Comparison of ENCODE assay signal across 1 cellular context in genomic region chr9:95462419-95463121, GRCh38.
A peak's percentile ranks its signal among the peaks of the same experiment; 100 is the strongest.
TF ChIP-seq lines count a peak whose summit lies in the region.

No MANE protein-coding gene starts in this region.

TF ChIP-seq in GM12878, 131 proteins besides CTCF, POLR2A, EP300 and RAD21 (continued from another document):
- TF ChIP-seq BCLAF1 (IDR thresholded peaks at IDR 0.05), result no peak
- peak; percentile 95 for TF ChIP-seq PAX5 (IDR thresholded peaks at IDR 0.05; ENCODE audit: borderline replicate concordance, low read depth, low read length)
- TF ChIP-seq BCL11A (IDR thresholded peaks at IDR 0.05; ENCODE audit: low read depth, low read length), result peak; percentile 87
- peak in 1 of 2 experiments; percentile 83; a peak in 2 of 4 replicates for TF ChIP-seq ETV6 (conservative IDR thresholded peaks at IDR 0.05 in 1 of 2, IDR thresholded peaks at IDR 0.05 in 1 of 2; ENCODE audit: borderline replicate concordance in 1 of 2, low read depth in 1 of 2)
- TF ChIP-seq SMAD1 (IDR thresholded peaks at IDR 0.05; ENCODE audit: low read depth, partially characterized antibody), result no peak
- TF ChIP-seq SRF (IDR thresholded peaks at IDR 0.05; ENCODE audit: low read depth in 2 of 2, low read length in 2 of 2), result no peak
- no peak for TF ChIP-seq ZBTB11 (CRISPR knock-in tag; IDR thresholded peaks at IDR 0.05)
- peak; percentile 77; the same call in 1 of the 2 replicates for TF ChIP-seq CBX5 (IDR thresholded peaks at IDR 0.05; ENCODE audit: low read depth)
- TF ChIP-seq NR2F1 (conservative IDR thresholded peaks at IDR 0.05), result peak; percentile 69; the same call in 1 of the 2 replicates
- TF ChIP-seq KAT2A (conservative IDR thresholded peaks at IDR 0.05; ENCODE audit: control insufficient read depth, low read depth, low read length), result no peak
TF ChIP-seq in GM12878: peak in this region for 64.
